In the genomic region with DNA sequence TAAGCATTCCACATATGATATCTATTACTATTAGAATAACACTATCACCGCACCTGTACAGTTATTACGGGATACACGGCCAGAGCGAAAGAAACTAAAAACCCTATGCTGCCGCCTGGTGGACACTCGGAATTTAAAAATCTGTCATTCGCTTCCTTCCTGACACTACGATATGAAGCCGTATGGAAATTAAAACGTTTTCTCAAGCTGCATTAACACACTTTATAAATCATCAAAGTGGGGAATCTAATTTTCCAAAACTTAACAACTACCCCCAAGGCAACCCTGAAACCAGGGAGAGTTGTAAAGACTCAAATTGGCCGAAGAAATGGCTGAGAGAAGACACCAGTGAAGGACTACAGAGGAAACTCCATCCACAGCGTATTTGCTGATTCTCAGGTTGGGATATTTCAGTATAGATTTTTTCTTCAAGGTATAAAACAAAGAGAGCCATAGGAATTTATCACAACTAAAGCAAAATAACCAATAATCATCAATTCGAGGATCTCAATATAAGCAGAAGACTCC, we compare ENCODE assay signal across 8 cellular contexts. TPM values are rescaled to one million over a fixed set of nuclear protein-coding genes. Genes with fewer than 3 reads are reported as not detected.
DNase-seq lines count a peak whose midpoint lies in the region; ATAC-seq and TF ChIP-seq lines count a peak whose summit lies in the region.

No MANE protein-coding gene starts in this region.

- peaks cover 0 to 8% (median 0%) of the 10 kb centered on the region in 4 donors for H3K4me1 Mint-ChIP-seq in naive thymus-derived CD8-positive, alpha-beta T cell
- H3K4me1 Mint-ChIP-seq in stimulated activated naive CD8-positive, alpha-beta T cell treated with anti-CD3 and anti-CD28 coated beads, Interleukin-15, amount 100 ng/mL, for 72 hours, result no peaks in the 10 kb centered on the region

- peaks cover 0 to 9% (median 3%) of the 10 kb centered on the region in 5 donors for H3K27me3 Mint-ChIP-seq in naive thymus-derived CD8-positive, alpha-beta T cell
- no peaks in the 10 kb centered on the region for H3K27me3 Mint-ChIP-seq in stimulated activated naive CD8-positive, alpha-beta T cell treated with anti-CD3 and anti-CD28 coated beads, Interleukin-15, amount 100 ng/mL, for 72 hours

- POLR2A ChIA-PET in naive thymus-derived CD8-positive, alpha-beta T cell (lab: Charles Lee), result no interaction called here

- no peaks in the 10 kb centered on the region for H3K9me3 Mint-ChIP-seq in naive thymus-derived CD8-positive, alpha-beta T cell
- H3K9me3 Mint-ChIP-seq in stimulated activated naive CD8-positive, alpha-beta T cell treated with anti-CD3 and anti-CD28 coated beads, Interleukin-15, amount 100 ng/mL, for 72 hours, result no peaks in the 10 kb centered on the region

- no peak overlapping the region for H3K27ac Mint-ChIP-seq in naive thymus-derived CD8-positive, alpha-beta T cell
- H3K27ac Mint-ChIP-seq in stimulated activated naive CD8-positive, alpha-beta T cell treated with anti-CD3 and anti-CD28 coated beads, Interleukin-15, amount 100 ng/mL, for 72 hours, result no peak overlapping the region

- no peak for TF ChIP-seq POLR2A in erythroblast (IDR thresholded peaks at IDR 0.05; ENCODE audit: low read length)

- H3K36me3 Mint-ChIP-seq in naive thymus-derived CD8-positive, alpha-beta T cell, result no peaks in the 10 kb centered on the region

- peak overlapping the region in 9 of 10 donors; percentile 18 to 66 (median 39) for H3K4me3 Mint-ChIP-seq in naive thymus-derived CD8-positive, alpha-beta T cell
- peak overlapping the region in 1 of 2 donors; percentile 25 for H3K4me3 Mint-ChIP-seq in stimulated activated naive CD8-positive, alpha-beta T cell treated with anti-CD3 and anti-CD28 coated beads, Interleukin-15, amount 100 ng/mL, for 72 hours

- peak; percentile 77 for ATAC-seq in GM18909 (IDR thresholded peaks at IDR 0.05; ENCODE audit: poor library complexity, unreplicated experiment)
- peak; percentile 64 for ATAC-seq in HG03469 (IDR thresholded peaks at IDR 0.05; ENCODE audit: unreplicated experiment)
- peak; percentile 59 to 75 for ATAC-seq in naive thymus-derived CD8-positive, alpha-beta T cell
- ATAC-seq in stimulated activated naive CD8-positive, alpha-beta T cell treated with anti-CD3 and anti-CD28 coated beads, Interleukin-15, amount 100 ng/mL, for 72 hours, result peak; percentile 75

- DNase-seq in AML-193 (lab: John Stamatoyannopoulos, UW) (peak; percentile 33 to 38), NOMO-1 treated with DMSO at 0.1 percent for 48 hours (lab: John Stamatoyannopoulos, UW; ENCODE audit: unreplicated experiment) (peak; percentile 21), erythroblast (lab: John Stamatoyannopoulos, UW) (peak; percentile 32 to 71)
- peak; percentile 62 for DNase-seq in activated CD8-positive, alpha-beta memory T cell treated with anti-CD3 and anti-CD28 coated beads, Interleukin-2, amount 50 U/mL, for 4 hours
- peak; percentile 10 to 75 (median 50) for DNase-seq in naive thymus-derived CD8-positive, alpha-beta T cell
- DNase-seq in stimulated activated naive CD8-positive, alpha-beta T cell treated with anti-CD3 and anti-CD28 coated beads, Interleukin-15, amount 100 ng/mL, for 72 hours, result peak; percentile 52 to 60

RNA-seq across cellular contexts. Expression of gene CCDC73, which starts 1.4 kb away (rescaled TPM):
- not detected for total RNA-seq in naive thymus-derived CD8-positive, alpha-beta T cell
- not detected for polyA plus RNA-seq in naive thymus-derived CD8-positive, alpha-beta T cell

RNA-seq across cellular contexts. Expression of gene PRRG4, which starts 36.7 kb away (rescaled TPM):
- total RNA-seq in naive thymus-derived CD8-positive, alpha-beta T cell, result not detected
- polyA plus RNA-seq in naive thymus-derived CD8-positive, alpha-beta T cell, result not detected

Comparison
In these comparisons a context has a peak if more than half of its experiments do, and no peak if none do; other contexts are left out.
1. Peak in every context shown above with its lines: DNase-seq and ATAC-seq.